ENCODE assay signal across 1 cellular context in genomic region chr13:33110386-33110712, GRCh38.
TF ChIP-seq lines count a peak whose summit lies in the region.

No MANE protein-coding gene starts in this region.

TF ChIP-seq in IMR-90, 13 proteins besides CTCF, POLR2A, EP300 and RAD21 (continued from another document):
- TF ChIP-seq ELK1 (IDR thresholded peaks at IDR 0.05; ENCODE audit: borderline replicate concordance, low read depth, low read length) (no peak), CHD1 (IDR thresholded peaks at IDR 0.05; ENCODE audit: low read depth, low read length) (no peak), MAFK (IDR thresholded peaks at IDR 0.05; ENCODE audit: low read depth, low read length) (no peak)
TF ChIP-seq in IMR-90: peak in this region for 0.
